In the genomic region with DNA sequence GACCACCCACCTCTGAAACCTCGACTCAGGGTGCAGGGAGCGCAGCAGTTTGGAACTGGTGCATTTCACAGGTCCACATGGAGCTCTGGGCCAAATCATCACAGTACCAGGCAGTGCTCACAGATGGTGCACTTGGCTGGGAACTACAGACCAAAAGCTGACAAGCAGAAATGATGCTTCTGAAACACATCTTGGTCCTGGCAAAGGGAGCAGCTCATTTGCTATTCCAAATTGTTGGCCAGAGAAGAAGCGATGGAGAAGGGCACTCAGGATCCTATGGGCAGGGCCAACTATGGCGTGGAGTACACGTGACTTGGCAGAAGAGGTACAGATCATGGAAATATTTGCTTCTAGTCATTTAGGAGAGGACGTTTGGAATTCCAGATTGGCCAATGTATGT, we compare ENCODE assay signal across 13 cellular contexts.
A peak's percentile ranks its signal among the peaks of the same experiment; 100 is the strongest.
DNase-seq lines count a peak whose midpoint lies in the region; ATAC-seq lines count a peak whose summit lies in the region.
"Had no signal": no experiment of that assay in that cellular context is flagged by ENCODE, and none has a peak within 500 bp of the region (broad histone marks: within the 10 kb centered on the region; RNA-seq: fewer than 3 reads in every experiment).

No MANE protein-coding gene starts in this region.

- in situ Hi-C loops in G401 (cut with HindIII; ENCODE audit: low sequenced_read_pairs), result no loop called here

- no peak for ATAC-seq in HG03571 (IDR thresholded peaks at IDR 0.05; ENCODE audit: unreplicated experiment)
- ATAC-seq: A549, GM12878 had no signal

- peak; percentile 99 for DNase-seq in G401 (ENCODE audit: low spot score)
- DNase-seq in cerebellar nuclear complex (lab: John Stamatoyannopoulos, UW), result peak; percentile 93 to 99
- peak; percentile 20 for DNase-seq in mesenteric fat pad (ENCODE audit: low spot score)
- DNase-seq in superior temporal gyrus (ENCODE audit: extremely low spot score), result peak; percentile 40
- DNase-seq in DMS153 (lab: John Stamatoyannopoulos, UW), result no peak
- no peak for DNase-seq in A172 (ENCODE audit: low spot score)
- DNase-seq: AML-193; CD4-positive, alpha-beta memory T cell; DMS79 treated with DMSO at 0.1 percent for 48 hours; H9 had no signal

Comparison
In these comparisons a context has a peak if more than half of its experiments do, and no peak if none do; other contexts are left out.
1. DNase-seq: peak in G401 (single experiment), cerebellar nuclear complex (2 of 2), mesenteric fat pad (single experiment) and superior temporal gyrus (single experiment); none in DMS153 (single experiment) and A172 (single experiment).